Comparison of ENCODE assay signal across 25 cellular contexts in genomic region chr16:90037202-90037765, GRCh38. TPM values are rescaled to one million over a fixed set of nuclear protein-coding genes. Genes with fewer than 3 reads are reported as not detected.
A peak's percentile ranks its signal among the peaks of the same experiment; 100 is the strongest.
DNase-seq lines count a peak whose midpoint lies in the region; ATAC-seq, FAIRE-seq and TF ChIP-seq lines count a peak whose summit lies in the region.
"Had no signal": no experiment of that assay in that cellular context is flagged by ENCODE, and none has a peak within 500 bp of the region (broad histone marks: within the 10 kb centered on the region; RNA-seq: fewer than 3 reads in every experiment).

No MANE protein-coding gene starts in this region.

- TF ChIP-seq CTCF in heart left ventricle (IDR thresholded peaks at IDR 0.05) (no peak), K562 (IDR thresholded peaks at IDR 0.05 in 2 of 3, conservative IDR thresholded peaks at IDR 0.05 in 1 of 3; ENCODE audit: insufficient read depth in 2 of 3, low read depth in 1 of 3, low read length in 3 of 3) (no peak), neural crest cell (conservative IDR thresholded peaks at IDR 0.05) (no peak), HFFc6 (IDR thresholded peaks at IDR 0.05) (no peak)

- H3K9ac ChIP-seq in K562 (ENCODE audit: insufficient read depth in 1 of 2, low read depth in 2 of 2, low read length in 2 of 2), result no peak overlapping the region; a peak in 1 of 4 replicates

- H3K79me2 ChIP-seq in K562 (ENCODE audit: control insufficient read depth, insufficient read depth, low read length), result no peaks in the 10 kb centered on the region

- H3K27ac Mint-ChIP-seq in neural crest cell (ENCODE audit: unreplicated experiment) (peak overlapping the region; percentile 50), HFFc6 (no peak overlapping the region)
- H3K27ac Mint-ChIP-seq: GM23338 had no signal

- no TSS peak for BruUV-seq in K562 (replicated peaks; lab: Mats Ljungman, UMichigan)

- peaks cover under 1% of the 10 kb centered on the region for H3K9me3 Mint-ChIP-seq in neural crest cell
- H3K9me3 Mint-ChIP-seq in HFFc6, result peaks cover 3% of the 10 kb centered on the region
- H3K9me3 Mint-ChIP-seq: GM23338 had no signal

- WGBS in heart left ventricle, 4 donors, result 60 to 84% (median 78%) methylated on average over 15 of the region's 15 CpGs
- WGBS in K562 (ENCODE audit: insufficient coverage, low coverage, missing lambda C conversion rate), result 79% methylated on average over 13 of the region's 15 CpGs

- H3K9me3 ChIP-seq in heart left ventricle (no peaks in the 10 kb centered on the region), K562 (replicated peaks; ENCODE audit: control insufficient read depth, insufficient read depth, low read depth, low read length) (no peaks in the 10 kb centered on the region)
- H3K9me3 ChIP-seq: HAP-1 had no signal

- no peaks in the 10 kb centered on the region for H3K9me1 ChIP-seq in K562 (ENCODE audit: control insufficient read depth, insufficient read depth, low read length)

- POLR2A ChIA-PET in K562 (lab: Yijun Ruan, JAX), result interaction anchor here (0.7 to 3.7 kb wide), 4 partner anchors 9 to 19 kb away, joined by 3 to 14 read pairs (median 4); no protein-coding TSS in a partner anchor

- H2AFZ ChIP-seq in K562 (ENCODE audit: low read depth, low read length), result no peak overlapping the region
- H2AFZ ChIP-seq: GM23338 had no signal

- ATAC-seq in Right ventricle myocardium superior (ENCODE audit: poor library complexity), result peak; percentile 20
- ATAC-seq in heart left ventricle, result no peak
- ATAC-seq in K562, result no peak
- ATAC-seq: GM23338 had no signal

- no peak for TF ChIP-seq POLR2A in heart left ventricle (IDR thresholded peaks at IDR 0.05)
- no peak for TF ChIP-seq POLR2A in K562 (conservative IDR thresholded peaks at IDR 0.05)
- TF ChIP-seq POLR2A in GM12891 (IDR thresholded peaks at IDR 0.05; ENCODE audit: low read depth, low read length), result no peak

- peaks cover 5% of the 10 kb centered on the region for H4K20me1 ChIP-seq in K562 (replicated peaks; ENCODE audit: control insufficient read depth, insufficient read depth, low read length)

- CTCF ChIA-PET in K562 (lab: Yijun Ruan, JAX; ENCODE audit: low intra/inter-chr PET ratio), result no interaction called here

- H3K4me1 ChIP-seq in heart left ventricle, result peaks cover 0 to 9% (median 0%) of the 10 kb centered on the region in 12 donors
- peaks cover 0 to 10% of the 10 kb centered on the region in 2 experiments; a peak in 2 of 5 replicates for H3K4me1 ChIP-seq in K562 (replicated peaks in 1 of 2; ENCODE audit: control insufficient read depth in 2 of 2, insufficient read depth in 2 of 2, low read length in 2 of 2)
- H3K4me1 ChIP-seq: HAP-1 had no signal

- FAIRE-seq in K562 (lab: Jason Lieb, UNC), result no peak
- FAIRE-seq in GM12891 (lab: Jason Lieb, UNC), result no peak

- in situ Hi-C loops in K562 (cut with MboI), result no loop called here

- H3K4me3 Mint-ChIP-seq in neural crest cell (no peak overlapping the region), HFFc6 (no peak overlapping the region)
- H3K4me3 Mint-ChIP-seq: GM23338 had no signal

- TF ChIP-seq EP300 in K562 (IDR thresholded peaks at IDR 0.05; ENCODE audit: low read length), result no peak

- H3K36me3 ChIP-seq in heart left ventricle (peaks cover 0 to 79% (median 62%) of the 10 kb centered on the region in 9 donors), K562 (ENCODE audit: control insufficient read depth, insufficient read depth, low read length) (peaks cover 79% of the 10 kb centered on the region; the same call in 2 of the 3 replicates)

- no peak for DNase-seq in Right ventricle myocardium superior
- DNase-seq in heart left ventricle, result no peak
- DNase-seq in K562 (ENCODE audit: extremely low read depth in 1 of 4, low spot score in 3 of 4), result no peak
- no peak for DNase-seq in neural crest cell (ENCODE audit: low read depth, low spot score)
- no peak for DNase-seq in HFFc6
- DNase-seq in DMS53 (lab: John Stamatoyannopoulos, UW), result no peak
- DNase-seq in GM12891 (ENCODE audit: insufficient read length, low spot score), result no peak
- DNase-seq: 8988T, ACHN, Calu3, DND-41, KG1, MM.1S, NCI-H1417, NCI-H1694, NCI-H2029 treated with DMSO at 0.1 percent for 48 hours, NCI-H2227 treated with DMSO at 0.1 percent for 48 hours, NCI-H526 treated with DMSO at 0.1 percent for 48 hours, SIG-M5 had no signal

- intact Hi-C loops in Right ventricle myocardium superior (cut with DNase I), result no loop called here
- intact Hi-C loops in heart left ventricle (cut with DNase I), result no loop called here
- intact Hi-C loops in K562 (cut with micrococcal nuclease), result no loop called here

- TF ChIP-seq RAD21 in K562 (CRISPR knock-in tag; conservative IDR thresholded peaks at IDR 0.05 in 1 of 2, IDR thresholded peaks at IDR 0.05 in 1 of 2), result no peak

- H3K4me2 ChIP-seq in K562 (ENCODE audit: insufficient read depth, low read length), result no peak overlapping the region
- H3K4me2 ChIP-seq: GM23338 had no signal

- H3K27me3 Mint-ChIP-seq in neural crest cell (ENCODE audit: low read depth), result peaks cover 19% of the 10 kb centered on the region
- peaks cover 6% of the 10 kb centered on the region for H3K27me3 Mint-ChIP-seq in HFFc6 (ENCODE audit: insufficient read depth)

- H3K4me3 ChIP-seq in heart left ventricle (no peak overlapping the region), K562 (no peak overlapping the region)
- H3K4me3 ChIP-seq: GM23338, HAP-1, SK-N-MC had no signal

- H3K27ac ChIP-seq in heart left ventricle (no peak overlapping the region), K562 (ENCODE audit: extremely low read depth, low read depth, low read length) (no peak overlapping the region)
- H3K27ac ChIP-seq: RWPE1, SK-N-MC had no signal

- H3K27me3 ChIP-seq in heart left ventricle (no peaks in the 10 kb centered on the region), K562 (ENCODE audit: control insufficient read depth in 2 of 2, insufficient read depth in 2 of 2, low read length in 2 of 2) (no peaks in the 10 kb centered on the region)

- peaks cover 4% of the 10 kb centered on the region for H3K4me1 Mint-ChIP-seq in neural crest cell
- peaks cover 3% of the 10 kb centered on the region; the same call in 1 of the 2 replicates for H3K4me1 Mint-ChIP-seq in HFFc6 (ENCODE audit: low read depth)

- no peaks in the 10 kb centered on the region for H3K36me3 Mint-ChIP-seq in neural crest cell (ENCODE audit: low read depth)
- peaks cover 34% of the 10 kb centered on the region for H3K36me3 Mint-ChIP-seq in HFFc6 (ENCODE audit: low read depth)

TF ChIP-seq in K562, 482 proteins besides CTCF, POLR2A, EP300 and RAD21 (continues in another document):
- no peak for TF ChIP-seq ZNF239 (CRISPR knock-in tag; IDR thresholded peaks at IDR 0.05)

TF ChIP-seq in GM12891, 5 proteins besides CTCF, POLR2A, EP300 and RAD21 (continues in another document):
- TF ChIP-seq POLR2AphosphoS5 (IDR thresholded peaks at IDR 0.05; ENCODE audit: low read depth, low read length) (no peak), PAX5 (IDR thresholded peaks at IDR 0.05; ENCODE audit: insufficient read depth, low read length, severe bottlenecking) (no peak), SPI1 (IDR thresholded peaks at IDR 0.05; ENCODE audit: low read depth, low read length) (no peak)

RNA-seq across cellular contexts. Expression of gene DBNDD1, which starts 18.0 kb away (rescaled TPM):
- total RNA-seq in Right ventricle myocardium superior, result 6.3 TPM
- 10 to 100 TPM in 1 of 9 donors, 1 to 10 TPM in 8; 2.3 to 16.0 (median 5.5) TPM for total RNA-seq in heart left ventricle
- polyA plus RNA-seq in heart left ventricle, result 1 to 10 TPM; 1.4 to 3.8 TPM
- total RNA-seq in K562 (2011; cell fraction: chromatin; rRNA removed; ENCODE audit: low replicate concordance), result 2.7 and 9.4 TPM in 2 replicates
- 4.5 and 5.7 TPM in 2 replicates for total RNA-seq in K562 (2011; cell fraction: nucleolus; rRNA removed)
- total RNA-seq in K562 (2011; cell fraction: nucleoplasm; rRNA removed), result 4.5 and 5.2 TPM in 2 replicates
- 5.8 and 8.3 TPM in 2 replicates for total RNA-seq in K562 (2014; rRNA removed)
- total RNA-seq in K562 (2014; rRNA removed; fragmentation: Illumina TruSeq; extraction: Trizol), result 2.8 and 3.2 TPM in 2 replicates
- 4.2 and 4.3 TPM in 2 replicates for total RNA-seq in K562 (2015; rRNA removed; fragmentation: Illumina TruSeq; extraction: Trizol)
- 12.9 and 13.0 TPM in 2 replicates for total RNA-seq in K562 (2021)
- 6.9 and 8.5 TPM in 2 replicates for polyA plus RNA-seq in K562 (2011; rRNA removed)
- 14.1 and 24.5 TPM in 2 replicates for polyA plus RNA-seq in K562 (2011; cell fraction: cytosol; rRNA removed)
- polyA plus RNA-seq in K562 (2011; cell fraction: nucleus; rRNA removed), result 6.8 and 9.1 TPM in 2 replicates
- 8.0 and 13.9 TPM in 2 replicates for polyA plus RNA-seq in K562 (2012)
- polyA plus RNA-seq in K562 (2014; fragmentation: Illumina TruSeq; extraction: Trizol), result 10.9 and 12.9 TPM in 2 replicates
- polyA plus RNA-seq in K562 (2014; fragmentation: Nextera tagmentation; extraction: Ambion mirVana), result under 1 TPM; 0.55 to 0.90 TPM
- 9.5 and 10.8 TPM in 2 replicates for polyA plus RNA-seq in K562 (2014; rRNA removed)
- 2.0 and 3.9 TPM in 2 replicates for polyA minus RNA-seq in K562 (2011; rRNA and poly(A)+ RNA removed)
- polyA minus RNA-seq in K562 (2011; cell fraction: cytosol; rRNA and poly(A)+ RNA removed), result 7.9 and 11.8 TPM in 2 replicates
- 1.6 and 3.0 TPM in 2 replicates for polyA minus RNA-seq in K562 (2011; cell fraction: nucleus; rRNA and poly(A)+ RNA removed)
- total RNA-seq in neural crest cell, result 4.9 and 5.6 TPM in 2 replicates
- total RNA-seq in HFFc6 (2021; fragmentation: NEBNext Ultra II Directional; extraction: Animal tissue kit (Norgen Biotek cat#: 25700)), result 1 to 10 TPM; 1.9 to 2.6 (median 2.1) TPM
- 5.0 TPM for polyA plus RNA-seq in GM12891 (2012; ENCODE audit: low read depth, missing spikeins)

RNA-seq across cellular contexts. Expression of gene PRDM7, which starts 39.8 kb away (rescaled TPM):
- total RNA-seq in Right ventricle myocardium superior (not detected), heart left ventricle (not detected), K562 (2014; rRNA removed) (not detected in 2 replicates), K562 (2014; rRNA removed; fragmentation: Illumina TruSeq; extraction: Trizol) (not detected in 2 replicates), K562 (2015; rRNA removed; fragmentation: Illumina TruSeq; extraction: Trizol) (not detected in 2 replicates), K562 (2021) (not detected in 2 replicates), neural crest cell (not detected in 2 replicates)
- polyA plus RNA-seq in heart left ventricle (not detected), K562 (2011; rRNA removed) (not detected in 2 replicates), K562 (2014; fragmentation: Illumina TruSeq; extraction: Trizol) (not detected in 2 replicates), K562 (2014; fragmentation: Nextera tagmentation; extraction: Ambion mirVana) (not detected), K562 (2014; rRNA removed) (not detected in 2 replicates)
- total RNA-seq in K562 (2011; cell fraction: chromatin; rRNA removed; ENCODE audit: low replicate concordance), result not detected in 2 replicates
- not detected in 2 replicates for total RNA-seq in K562 (2011; cell fraction: nucleolus; rRNA removed)
- total RNA-seq in K562 (2011; cell fraction: nucleoplasm; rRNA removed), result not detected in 2 replicates
- not detected in 2 replicates for polyA plus RNA-seq in K562 (2011; cell fraction: cytosol; rRNA removed)
- 0.08 TPM in 1 of 2 replicates, not detected in the other for polyA plus RNA-seq in K562 (2011; cell fraction: nucleus; rRNA removed)
- polyA plus RNA-seq in K562 (2012), result 0.06 and 0.07 TPM in 2 replicates
- not detected in 2 replicates for polyA minus RNA-seq in K562 (2011; rRNA and poly(A)+ RNA removed)
- polyA minus RNA-seq in K562 (2011; cell fraction: cytosol; rRNA and poly(A)+ RNA removed), result not detected in 2 replicates
- polyA minus RNA-seq in K562 (2011; cell fraction: nucleus; rRNA and poly(A)+ RNA removed), result not detected in 2 replicates
- not detected for total RNA-seq in HFFc6 (2021; fragmentation: NEBNext Ultra II Directional; extraction: Animal tissue kit (Norgen Biotek cat#: 25700))
- 0.13 TPM for polyA plus RNA-seq in GM12891 (2012; ENCODE audit: low read depth, missing spikeins)
- total RNA-seq: Calu3, GM23338, NCI-H460 had no signal
- polyA plus RNA-seq: BJ had no signal
